In the genomic region with DNA sequence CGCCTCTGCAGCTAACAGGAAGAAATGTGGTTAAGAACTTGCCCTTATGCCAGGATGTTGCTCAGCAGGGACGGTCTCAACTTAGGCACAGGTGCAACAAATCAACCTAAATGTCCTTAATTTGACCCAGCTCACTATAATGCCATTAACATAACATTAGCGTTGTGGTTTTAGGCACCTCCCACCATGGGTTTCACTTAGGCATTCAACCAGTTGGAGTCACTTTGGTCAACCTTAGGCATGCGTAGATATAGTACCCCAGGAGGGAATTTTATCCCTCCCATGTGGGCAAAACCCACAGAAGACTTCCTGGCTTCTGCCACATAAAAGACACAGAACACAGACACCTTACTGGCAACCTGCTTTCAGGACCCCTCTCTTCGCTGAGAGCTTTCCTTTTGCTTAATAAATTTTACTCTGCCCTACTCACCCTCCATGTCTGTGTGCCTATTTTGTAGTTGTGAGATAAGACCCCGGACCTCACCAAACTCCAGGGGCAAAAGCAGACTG, we compare ENCODE assay signal across 9 cellular contexts. TPM values are rescaled to one million over a fixed set of nuclear protein-coding genes. Genes with fewer than 3 reads are reported as not detected.
DNase-seq lines count a peak whose midpoint lies in the region; ATAC-seq and TF ChIP-seq lines count a peak whose summit lies in the region.
"Had no signal": no experiment of that assay in that cellular context is flagged by ENCODE, and none has a peak within 500 bp of the region (broad histone marks: within the 10 kb centered on the region; RNA-seq: fewer than 3 reads in every experiment).

No MANE protein-coding gene starts in this region.

- H3K4me1 Mint-ChIP-seq in activated B cell treated with CpG ODN at 0.5 μM for 24 hours, result peaks cover 25% of the 10 kb centered on the region
- H3K4me1 Mint-ChIP-seq: neural crest cell had no signal

- DNase-seq in activated B cell treated with CpG ODN at 0.5 μM for 24 hours, result no peak
- peak; percentile 11 for DNase-seq in iPS-NIHi11 (ENCODE audit: low spot score)
- DNase-seq in epidermal melanocyte (ENCODE audit: insufficient read length, low spot score), result no peak
- DNase-seq in breast epithelium (ENCODE audit: low spot score in 2 of 2), result no peak
- no peak for DNase-seq in inferior parietal cortex (ENCODE audit: extremely low spot score)
- DNase-seq in substantia nigra (lab: John Stamatoyannopoulos, UW), result no peak

- no peaks in the 10 kb centered on the region for H3K36me3 Mint-ChIP-seq in activated B cell treated with CpG ODN at 0.5 μM for 24 hours (ENCODE audit: low read depth)

- no peaks in the 10 kb centered on the region for H3K27me3 ChIP-seq in breast epithelium

- TF ChIP-seq CTCF in activated B cell treated with CpG ODN at 0.5 μM for 24 hours (IDR thresholded peaks at IDR 0.05) (no peak), breast epithelium (IDR thresholded peaks at IDR 0.05) (no peak)

- H3K27ac Mint-ChIP-seq in activated B cell treated with CpG ODN at 0.5 μM for 24 hours, result peak overlapping the region; percentile 87

- CTCF ChIA-PET in activated B cell treated with CpG ODN at 0.5 μM for 24 hours (lab: Charles Lee), result interaction anchor here (0.6 to 1.6 kb wide), 3 partner anchors 8 to 53 kb away, joined by 3 to 4 read pairs (median 3); a partner anchor contains a TSS

- H3K9me3 ChIP-seq in breast epithelium, result no peaks in the 10 kb centered on the region

- H3K27ac ChIP-seq in breast epithelium (no peak overlapping the region), substantia nigra (ENCODE audit: low read depth, low read length, poor library complexity, severe bottlenecking) (no peak overlapping the region)

- peak overlapping the region; percentile 77 for H3K4me3 Mint-ChIP-seq in activated B cell treated with CpG ODN at 0.5 μM for 24 hours
- H3K4me3 Mint-ChIP-seq: neural crest cell had no signal

- H3K36me3 ChIP-seq in breast epithelium, result no peaks in the 10 kb centered on the region

- ATAC-seq in GM19455 (IDR thresholded peaks at IDR 0.05; ENCODE audit: unreplicated experiment), result peak; percentile 63
- peak; percentile 89 for ATAC-seq in HG03196 (IDR thresholded peaks at IDR 0.05; ENCODE audit: unreplicated experiment)
- ATAC-seq in activated B cell treated with CpG ODN at 0.5 μM for 24 hours (ENCODE audit: low read depth), result peak; percentile 81

- no peaks in the 10 kb centered on the region for H3K9me3 Mint-ChIP-seq in activated B cell treated with CpG ODN at 0.5 μM for 24 hours
- H3K9me3 Mint-ChIP-seq: neural crest cell had no signal

- POLR2A ChIA-PET in activated B cell treated with CpG ODN at 0.5 μM for 24 hours (lab: Charles Lee), result interaction anchor here (0.6 to 3.3 kb wide), 5 partner anchors 9 to 119 kb away, joined by 3 to 86 read pairs (median 5); a partner anchor contains a TSS

- TF ChIP-seq POLR2A in breast epithelium (IDR thresholded peaks at IDR 0.05), result no peak

- intact Hi-C loops in activated B cell treated with CpG ODN at 0.5 μM for 24 hours (cut with micrococcal nuclease) (loop anchor here (1.0 to 2.0 kb wide), 2 partner anchors 8 to 18 kb away; no protein-coding TSS in a partner anchor), breast epithelium (cut with DNase I; ENCODE audit: low total_unique reads) (no loop called here)

- H3K4me3 ChIP-seq in breast epithelium, result no peak overlapping the region

- no peaks in the 10 kb centered on the region for H3K27me3 Mint-ChIP-seq in activated B cell treated with CpG ODN at 0.5 μM for 24 hours

- H3K4me1 ChIP-seq in breast epithelium, result no peaks in the 10 kb centered on the region

RNA-seq across cellular contexts. Expression of a gene that starts 8.7 kb away (rescaled TPM):
- total RNA-seq in activated B cell treated with CpG ODN at 0.5 μM for 24 hours (52.5 and 55.2 TPM in 2 replicates), breast epithelium (10 to 100 TPM; 37.4 to 49.0 (median 46.7) TPM)

RNA-seq across cellular contexts. Expression of a gene that starts 59.8 kb away (rescaled TPM):
- total RNA-seq in activated B cell treated with CpG ODN at 0.5 μM for 24 hours (63.1 and 80.9 TPM in 2 replicates), breast epithelium (10 to 100 TPM; 11.0 to 13.8 (median 12.8) TPM)
- total RNA-seq: neural crest cell had no signal
